18 cellular contexts compared by ENCODE assay signal in the genomic region with DNA sequence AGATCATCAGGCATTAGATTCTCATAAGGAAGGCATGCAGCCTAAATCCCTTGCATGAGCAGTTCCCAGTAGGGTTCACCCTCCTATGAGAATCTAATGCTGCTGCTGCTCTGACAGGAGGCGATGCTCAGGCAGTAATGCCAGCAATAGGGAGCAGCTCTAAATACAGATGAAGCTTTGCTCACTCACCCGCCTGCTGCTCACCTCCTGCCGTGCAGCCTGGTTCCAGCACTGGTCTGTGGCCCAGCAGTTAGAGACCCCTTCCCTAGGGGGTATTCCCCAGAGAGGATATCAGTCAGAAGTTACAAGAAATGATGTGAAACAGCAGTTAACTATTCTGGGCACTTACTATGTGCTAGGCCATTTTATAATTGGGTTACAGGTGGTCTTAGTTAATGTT.
DNase-seq lines count a peak whose midpoint lies in the region; ATAC-seq and TF ChIP-seq lines count a peak whose summit lies in the region.
"Had no signal": no experiment of that assay in that cellular context is flagged by ENCODE, and none has a peak within 500 bp of the region (broad histone marks: within the 10 kb centered on the region; RNA-seq: fewer than 3 reads in every experiment).

No MANE protein-coding gene starts in this region.

- H3K9me3 ChIP-seq in BLaER1 (no peaks in the 10 kb centered on the region), OCI-LY1 (ENCODE audit: low read length) (0 out of 2 replicates have a peak, but pooled peaks cover 5% of the 10 kb centered on the region), neuronal stem cell (replicated peaks in 1 of 2; ENCODE audit: control insufficient read depth in 2 of 2, insufficient read depth in 1 of 2, low read depth in 1 of 2, low read length in 2 of 2) (no peaks in the 10 kb centered on the region)

- H3K4me3 ChIP-seq in BLaER1 (no peak overlapping the region), OCI-LY1 (ENCODE audit: low read depth, low read length, poor library complexity, severe bottlenecking) (no peak overlapping the region), neuronal stem cell (ENCODE audit: low read length in 2 of 2) (no peak overlapping the region)
- H3K4me3 ChIP-seq: GM23248 had no signal

- peaks cover 12% of the 10 kb centered on the region for H3K4me1 ChIP-seq in BLaER1
- H3K4me1 ChIP-seq in OCI-LY1 (ENCODE audit: insufficient read depth, low read length, severe bottlenecking), result no peaks in the 10 kb centered on the region
- no peaks in the 10 kb centered on the region for H3K4me1 ChIP-seq in neuronal stem cell (ENCODE audit: control insufficient read depth in 2 of 2, insufficient read depth in 1 of 2, low read depth in 1 of 2, low read length in 2 of 2)

- no peak overlapping the region for H4K8ac ChIP-seq in neuronal stem cell (ENCODE audit: low read depth, low read length)

- no peaks in the 10 kb centered on the region for H3K79me2 ChIP-seq in OCI-LY1 (ENCODE audit: insufficient read depth, low read length)

- H2BK120ac ChIP-seq in neuronal stem cell (ENCODE audit: low read depth, low read length), result no peak overlapping the region

- H3K4me2 ChIP-seq in BLaER1, result peak overlapping the region; percentile 43
- H3K4me2 ChIP-seq in OCI-LY1 (ENCODE audit: low read length), result no peak overlapping the region
- H3K4me2 ChIP-seq in neuronal stem cell (ENCODE audit: insufficient read depth, low read length, poor library complexity, severe bottlenecking), result no peak overlapping the region

- H3K4ac ChIP-seq in neuronal stem cell (ENCODE audit: low read length), result no peak overlapping the region

- no peak overlapping the region for H3K23ac ChIP-seq in neuronal stem cell (ENCODE audit: low read depth, low read length, poor library complexity)

- H4K20me1 ChIP-seq in BLaER1, result no peaks in the 10 kb centered on the region
- no peaks in the 10 kb centered on the region for H4K20me1 ChIP-seq in OCI-LY1 (ENCODE audit: insufficient read depth, low read length)

- no CpG with 5 or more reads among the region's 3 CpGs for WGBS in neuronal stem cell (ENCODE audit: extremely low coverage in 2 of 2, insufficient read length in 2 of 2, insufficient replicate concordance in 1 of 2), 2 donors

- intact Hi-C loops in sciatic nerve (cut with DNase I), result no loop called here

- peak overlapping the region; percentile 85 for H4K91ac ChIP-seq in neuronal stem cell (ENCODE audit: low read depth, low read length, poor library complexity)

- H3K36me3 ChIP-seq in BLaER1, result no peaks in the 10 kb centered on the region
- no peaks in the 10 kb centered on the region for H3K36me3 ChIP-seq in OCI-LY1 (ENCODE audit: insufficient read depth, low read length)
- H3K36me3 ChIP-seq in neuronal stem cell (replicated peaks in 1 of 2; ENCODE audit: control insufficient read depth in 2 of 2, insufficient read depth in 2 of 2, low read length in 2 of 2), result no peaks in the 10 kb centered on the region

- H3K27me3 ChIP-seq in BLaER1 (no peaks in the 10 kb centered on the region), OCI-LY1 (ENCODE audit: insufficient read depth, low read length) (no peaks in the 10 kb centered on the region), neuronal stem cell (ENCODE audit: control insufficient read depth in 3 of 3, insufficient read depth in 3 of 3, low read depth in 1 of 3, low read length in 3 of 3) (no peaks in the 10 kb centered on the region)

- H3F3A ChIP-seq in OCI-LY1 (ENCODE audit: insufficient read depth, low read length), result no peaks in the 10 kb centered on the region

- no peak overlapping the region for H2BK5ac ChIP-seq in neuronal stem cell (ENCODE audit: low read length)

- H2AK5ac ChIP-seq in neuronal stem cell (ENCODE audit: low read depth, low read length), result no peak overlapping the region

- H2AFZ ChIP-seq in OCI-LY1 (ENCODE audit: low read length) (0 out of 2 replicates have a peak overlapping the region, but pooled peaks have one; percentile 74), neuronal stem cell (ENCODE audit: low read length) (no peak overlapping the region)
- H2AFZ ChIP-seq: GM23248 had no signal

- no peak overlapping the region for H2BK12ac ChIP-seq in neuronal stem cell (ENCODE audit: low read length)

- peaks cover 2% of the 10 kb centered on the region for H3K79me1 ChIP-seq in neuronal stem cell (ENCODE audit: low read depth, low read length)

- no peak overlapping the region for H2BK15ac ChIP-seq in neuronal stem cell (ENCODE audit: low read length)

- H3K27ac ChIP-seq in BLaER1 (no peak overlapping the region), OCI-LY1 (ENCODE audit: low read depth, low read length, poor library complexity, severe bottlenecking) (no peak overlapping the region), neuronal stem cell (replicated peaks; ENCODE audit: low read length) (no peak overlapping the region)
- H3K27ac ChIP-seq: 22Rv1, GM23248 had no signal

- H3K18ac ChIP-seq in neuronal stem cell (ENCODE audit: low read length), result no peak overlapping the region

- no peak for TF ChIP-seq CTCF in OCI-LY1 (IDR thresholded peaks at IDR 0.05; ENCODE audit: low read length)

- H3K9me2 ChIP-seq in OCI-LY1 (ENCODE audit: low read depth, low read length), result no peaks in the 10 kb centered on the region

- H3K9ac ChIP-seq in BLaER1, result no peak overlapping the region
- no peak overlapping the region for H3K9ac ChIP-seq in OCI-LY1 (ENCODE audit: low read length)
- H3K9ac ChIP-seq in neuronal stem cell (ENCODE audit: low read depth, low read length, poor library complexity), result no peak overlapping the region
- H3K9ac ChIP-seq: GM23248 had no signal

- ATAC-seq in sciatic nerve, result no peak

- H3K14ac ChIP-seq in neuronal stem cell (ENCODE audit: low read length), result peak overlapping the region; percentile 21

- DNase-seq in NCI-H2171 treated with DMSO at 0.1 percent for 48 hours (lab: John Stamatoyannopoulos, UW) (peak; percentile 17), NCI-H2171 (lab: John Stamatoyannopoulos, UW) (no peak), neuronal stem cell (ENCODE audit: low spot score) (no peak), sciatic nerve (ENCODE audit: low spot score) (no peak), NCI-H524 (lab: John Stamatoyannopoulos, UW) (no peak), EL (no peak)
- DNase-seq: C1 segment of cervical spinal cord; Calu3; CD4-positive, alpha-beta memory T cell; COR-L47; DMS53; DMS79 treated with DMSO at 0.1 percent for 48 hours; GM23248; H7; HCEC 1CT had no signal
